Comparison of ENCODE assay signal across 1 cellular context in genomic region chr3:146277953-146278631, GRCh38.
TF ChIP-seq lines count a peak whose summit lies in the region.

No MANE protein-coding gene starts in this region.

TF ChIP-seq in GM23338, 12 proteins besides CTCF, POLR2A, EP300 and RAD21 (continued from another document):
- TF ChIP-seq ETS1 (IDR thresholded peaks at IDR 0.05) (no peak), EZH2phosphoT487 (IDR thresholded peaks at IDR 0.05; ENCODE audit: unreplicated experiment) (no peak), STAT1 (IDR thresholded peaks at IDR 0.05; ENCODE audit: unreplicated experiment) (no peak), POLR2AphosphoS5 (IDR thresholded peaks at IDR 0.05; ENCODE audit: low read depth) (no peak), CREB1 (CRISPR knock-in tag; IDR thresholded peaks at IDR 0.05; ENCODE audit: low read depth) (no peak), JUNB (IDR thresholded peaks at IDR 0.05; ENCODE audit: unreplicated experiment) (no peak), ZNF114 (CRISPR knock-in tag; IDR thresholded peaks at IDR 0.05) (no peak)
